In the genomic region with DNA sequence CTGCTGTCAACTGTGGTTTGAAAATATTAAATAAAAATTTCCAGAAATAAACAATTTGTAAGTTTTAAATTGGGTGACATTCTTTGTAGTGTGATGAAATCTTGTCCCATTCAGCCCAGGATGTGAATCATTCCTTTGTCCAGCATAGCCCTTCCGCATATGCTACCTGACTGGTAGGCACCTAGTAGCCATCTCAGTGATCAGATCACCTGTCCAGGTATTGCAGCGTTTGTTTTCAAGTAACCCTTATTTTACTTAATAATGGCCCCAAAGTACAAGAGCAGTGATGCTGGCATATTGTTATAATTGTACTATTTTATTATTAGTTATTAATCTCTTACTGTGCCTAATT, we compare ENCODE assay signal across 13 cellular contexts.
DNase-seq lines count a peak whose midpoint lies in the region; ATAC-seq and TF ChIP-seq lines count a peak whose summit lies in the region.
"Had no signal": no experiment of that assay in that cellular context is flagged by ENCODE, and none has a peak within 500 bp of the region (broad histone marks: within the 10 kb centered on the region; RNA-seq: fewer than 3 reads in every experiment).

No MANE protein-coding gene starts in this region.

- CTCF ChIA-PET in activated CD8-positive, alpha-beta memory T cell treated with anti-CD3 and anti-CD28 coated beads, Interleukin-2, amount 10 ng/mL, durations not matched to agents 7 days and 5 days (lab: Charles Lee) = no interaction called here
- CTCF ChIA-PET in SK-N-SH (lab: Yijun Ruan, JAX) = no interaction called here

- ATAC-seq in activated CD8-positive, alpha-beta memory T cell treated with anti-CD3 and anti-CD28 coated beads, Interleukin-2, amount 10 ng/mL, durations not matched to agents 7 days and 5 days = peak; percentile 7
- ATAC-seq in GM21723 (IDR thresholded peaks at IDR 0.05; ENCODE audit: unreplicated experiment) = peak; percentile 1
- ATAC-seq in naive B cell (ENCODE audit: low read depth in 2 of 2) = no peak

- H3K27ac Mint-ChIP-seq in activated CD8-positive, alpha-beta memory T cell treated with anti-CD3 and anti-CD28 coated beads, Interleukin-2, amount 10 ng/mL, durations not matched to agents 7 days and 5 days = peak overlapping the region; percentile 91
- peak overlapping the region in 2 of 6 donors; percentile 21 to 74 for H3K27ac Mint-ChIP-seq in naive B cell

- H3K9me3 ChIP-seq in SK-N-SH = no peaks in the 10 kb centered on the region
- H3K9me3 ChIP-seq: left ventricle myocardium inferior had no signal

- H2AFZ ChIP-seq in SK-N-SH (ENCODE audit: low read depth) = peak overlapping the region; percentile 65

- no peaks in the 10 kb centered on the region for H3K27me3 Mint-ChIP-seq in activated CD8-positive, alpha-beta memory T cell treated with anti-CD3 and anti-CD28 coated beads, Interleukin-2, amount 10 ng/mL, durations not matched to agents 7 days and 5 days
- H3K27me3 Mint-ChIP-seq in naive B cell = no peaks in the 10 kb centered on the region

- TF ChIP-seq RAD21 in SK-N-SH (IDR thresholded peaks at IDR 0.05; ENCODE audit: low read length) = no peak

- no peaks in the 10 kb centered on the region for H3K9me3 Mint-ChIP-seq in activated CD8-positive, alpha-beta memory T cell treated with anti-CD3 and anti-CD28 coated beads, Interleukin-2, amount 10 ng/mL, durations not matched to agents 7 days and 5 days (ENCODE audit: low read depth)
- peaks cover 0 to 3% (median 0%) of the 10 kb centered on the region in 7 donors for H3K9me3 Mint-ChIP-seq in naive B cell

- 50% methylated on average over 2 of the region's 2 CpGs for WGBS in SK-N-SH (ENCODE audit: low lambda C conversion rate)

- peak overlapping the region; percentile 41 for H3K4me3 Mint-ChIP-seq in activated CD8-positive, alpha-beta memory T cell treated with anti-CD3 and anti-CD28 coated beads, Interleukin-2, amount 10 ng/mL, durations not matched to agents 7 days and 5 days
- peak overlapping the region in 6 of 8 donors; percentile 13 to 76 (median 42) for H3K4me3 Mint-ChIP-seq in naive B cell

- POLR2A ChIA-PET in SK-N-SH (lab: Yijun Ruan, JAX) = no interaction called here

- no peak overlapping the region; the same call in 1 of the 2 replicates for H3K4me2 ChIP-seq in SK-N-SH

- H4K20me1 ChIP-seq in SK-N-SH (ENCODE audit: insufficient read depth) = no peaks in the 10 kb centered on the region

- no peak overlapping the region for H3K27ac ChIP-seq in SK-N-SH (ENCODE audit: low read depth in 2 of 2, low read length in 1 of 2)
- H3K27ac ChIP-seq: left ventricle myocardium inferior had no signal

- no peak for DNase-seq in activated CD8-positive, alpha-beta memory T cell treated with anti-CD3 and anti-CD28 coated beads, Interleukin-2, amount 10 ng/mL, durations not matched to agents 7 days and 5 days
- DNase-seq in activated CD8-positive, alpha-beta memory T cell treated with anti-CD3 and anti-CD28 coated beads for 24 hours = no peak
- no peak for DNase-seq in SK-N-SH
- no peak for DNase-seq in naive B cell
- DNase-seq in NAMALWA (ENCODE audit: low spot score) = no peak
- DNase-seq in NCI-H2171 (lab: John Stamatoyannopoulos, UW) = no peak
- no peak for DNase-seq in GM20000 (ENCODE audit: low spot score)
- DNase-seq: dermis blood vessel endothelial cell, GF-D8, glutamatergic neuron, left ventricle myocardium inferior, NCI-H1694 treated with DMSO at 0.1 percent for 48 hours had no signal

- no peak for TF ChIP-seq CTCF in SK-N-SH (IDR thresholded peaks at IDR 0.05)
- TF ChIP-seq CTCF in GM20000 (IDR thresholded peaks at IDR 0.05; ENCODE audit: extremely low read depth, missing control alignments) = no peak

- H3K9me2 ChIP-seq in SK-N-SH = no peaks in the 10 kb centered on the region

- H3K9ac ChIP-seq in SK-N-SH = no peak overlapping the region

- no peaks in the 10 kb centered on the region for H3K27me3 ChIP-seq in SK-N-SH (ENCODE audit: insufficient read depth)

- no peaks in the 10 kb centered on the region for H3F3A ChIP-seq in SK-N-SH (replicated peaks; ENCODE audit: insufficient read depth)

- peaks cover 20% of the 10 kb centered on the region for H3K36me3 Mint-ChIP-seq in activated CD8-positive, alpha-beta memory T cell treated with anti-CD3 and anti-CD28 coated beads, Interleukin-2, amount 10 ng/mL, durations not matched to agents 7 days and 5 days
- no peaks in the 10 kb centered on the region for H3K36me3 Mint-ChIP-seq in naive B cell

- H3K4me1 ChIP-seq in SK-N-SH (ENCODE audit: control insufficient read depth in 1 of 2, insufficient read depth in 2 of 2, low read depth in 1 of 2, low read length in 1 of 2) = peaks cover 0 to 2% of the 10 kb centered on the region in 2 experiments; a peak in 2 of 4 replicates
- H3K4me1 ChIP-seq: left ventricle myocardium inferior had no signal

- TF ChIP-seq EP300 in SK-N-SH (IDR thresholded peaks at IDR 0.05; ENCODE audit: borderline replicate concordance in 1 of 2, low read depth in 1 of 2, low read length in 1 of 2) = no peak

- H3K4me1 Mint-ChIP-seq in activated CD8-positive, alpha-beta memory T cell treated with anti-CD3 and anti-CD28 coated beads, Interleukin-2, amount 10 ng/mL, durations not matched to agents 7 days and 5 days = peaks cover 55% of the 10 kb centered on the region
- peaks cover 37 to 45% (median 40%) of the 10 kb centered on the region in 3 donors for H3K4me1 Mint-ChIP-seq in naive B cell

- H3K36me3 ChIP-seq in SK-N-SH (replicated peaks in 1 of 2; ENCODE audit: control insufficient read depth in 1 of 2, insufficient read depth in 2 of 2, low read length in 1 of 2) = no peaks in the 10 kb centered on the region
- H3K36me3 ChIP-seq: left ventricle myocardium inferior had no signal

- H3K79me2 ChIP-seq in SK-N-SH (ENCODE audit: insufficient read depth) = no peaks in the 10 kb centered on the region

- no peak overlapping the region for H3K4me3 ChIP-seq in SK-N-SH (ENCODE audit: low read depth in 2 of 2, low read length in 1 of 2)
- H3K4me3 ChIP-seq: left ventricle myocardium inferior had no signal

TF ChIP-seq in SK-N-SH, 30 proteins besides CTCF, POLR2A, EP300 and RAD21 (continues in another document):
- no peak for TF ChIP-seq TCF12 (IDR thresholded peaks at IDR 0.05)
- TF ChIP-seq JUND (IDR thresholded peaks at IDR 0.05) = no peak
- TF ChIP-seq, protein P1, sequence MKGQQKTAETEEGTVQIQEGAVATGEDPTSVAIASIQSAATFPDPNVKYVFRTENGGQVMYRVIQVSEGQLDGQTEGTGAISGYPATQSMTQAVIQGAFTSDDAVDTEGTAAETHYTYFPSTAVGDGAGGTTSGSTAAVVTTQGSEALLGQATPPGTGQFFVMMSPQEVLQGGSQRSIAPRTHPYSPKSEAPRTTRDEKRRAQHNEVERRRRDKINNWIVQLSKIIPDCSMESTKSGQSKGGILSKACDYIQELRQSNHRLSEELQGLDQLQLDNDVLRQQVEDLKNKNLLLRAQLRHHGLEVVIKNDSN (IDR thresholded peaks at IDR 0.05; ENCODE audit: borderline replicate concordance, low read depth) = no peak
- no peak for TF ChIP-seq TAF1 (IDR thresholded peaks at IDR 0.05; ENCODE audit: borderline replicate concordance, low read depth, low read length)
- no peak for TF ChIP-seq RXRA (IDR thresholded peaks at IDR 0.05; ENCODE audit: borderline replicate concordance, low read depth)
- TF ChIP-seq SMC3 (IDR thresholded peaks at IDR 0.05; ENCODE audit: low read depth, low read length) = no peak
- TF ChIP-seq, protein P2, sequence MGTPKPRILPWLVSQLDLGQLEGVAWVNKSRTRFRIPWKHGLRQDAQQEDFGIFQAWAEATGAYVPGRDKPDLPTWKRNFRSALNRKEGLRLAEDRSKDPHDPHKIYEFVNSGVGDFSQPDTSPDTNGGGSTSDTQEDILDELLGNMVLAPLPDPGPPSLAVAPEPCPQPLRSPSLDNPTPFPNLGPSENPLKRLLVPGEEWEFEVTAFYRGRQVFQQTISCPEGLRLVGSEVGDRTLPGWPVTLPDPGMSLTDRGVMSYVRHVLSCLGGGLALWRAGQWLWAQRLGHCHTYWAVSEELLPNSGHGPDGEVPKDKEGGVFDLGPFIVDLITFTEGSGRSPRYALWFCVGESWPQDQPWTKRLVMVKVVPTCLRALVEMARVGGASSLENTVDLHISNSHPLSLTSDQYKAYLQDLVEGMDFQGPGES (IDR thresholded peaks at IDR 0.05; ENCODE audit: low read depth, low read length) = no peak
- no peak for TF ChIP-seq NRF1 (IDR thresholded peaks at IDR 0.05; ENCODE audit: low read depth, low read length)
- TF ChIP-seq MEF2A (IDR thresholded peaks at IDR 0.05; ENCODE audit: borderline replicate concordance, low read depth) = no peak
- TF ChIP-seq FOXJ3 (CRISPR knock-in tag; IDR thresholded peaks at IDR 0.05) = no peak
- TF ChIP-seq, protein P3, sequence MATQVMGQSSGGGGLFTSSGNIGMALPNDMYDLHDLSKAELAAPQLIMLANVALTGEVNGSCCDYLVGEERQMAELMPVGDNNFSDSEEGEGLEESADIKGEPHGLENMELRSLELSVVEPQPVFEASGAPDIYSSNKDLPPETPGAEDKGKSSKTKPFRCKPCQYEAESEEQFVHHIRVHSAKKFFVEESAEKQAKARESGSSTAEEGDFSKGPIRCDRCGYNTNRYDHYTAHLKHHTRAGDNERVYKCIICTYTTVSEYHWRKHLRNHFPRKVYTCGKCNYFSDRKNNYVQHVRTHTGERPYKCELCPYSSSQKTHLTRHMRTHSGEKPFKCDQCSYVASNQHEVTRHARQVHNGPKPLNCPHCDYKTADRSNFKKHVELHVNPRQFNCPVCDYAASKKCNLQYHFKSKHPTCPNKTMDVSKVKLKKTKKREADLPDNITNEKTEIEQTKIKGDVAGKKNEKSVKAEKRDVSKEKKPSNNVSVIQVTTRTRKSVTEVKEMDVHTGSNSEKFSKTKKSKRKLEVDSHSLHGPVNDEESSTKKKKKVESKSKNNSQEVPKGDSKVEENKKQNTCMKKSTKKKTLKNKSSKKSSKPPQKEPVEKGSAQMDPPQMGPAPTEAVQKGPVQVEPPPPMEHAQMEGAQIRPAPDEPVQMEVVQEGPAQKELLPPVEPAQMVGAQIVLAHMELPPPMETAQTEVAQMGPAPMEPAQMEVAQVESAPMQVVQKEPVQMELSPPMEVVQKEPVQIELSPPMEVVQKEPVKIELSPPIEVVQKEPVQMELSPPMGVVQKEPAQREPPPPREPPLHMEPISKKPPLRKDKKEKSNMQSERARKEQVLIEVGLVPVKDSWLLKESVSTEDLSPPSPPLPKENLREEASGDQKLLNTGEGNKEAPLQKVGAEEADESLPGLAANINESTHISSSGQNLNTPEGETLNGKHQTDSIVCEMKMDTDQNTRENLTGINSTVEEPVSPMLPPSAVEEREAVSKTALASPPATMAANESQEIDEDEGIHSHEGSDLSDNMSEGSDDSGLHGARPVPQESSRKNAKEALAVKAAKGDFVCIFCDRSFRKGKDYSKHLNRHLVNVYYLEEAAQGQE (IDR thresholded peaks at IDR 0.05; ENCODE audit: low read depth, low read length) = no peak
- TF ChIP-seq EZH2phosphoT487 (IDR thresholded peaks at IDR 0.05; ENCODE audit: borderline replicate concordance, low read depth) = no peak
- TF ChIP-seq NFIC (IDR thresholded peaks at IDR 0.05; ENCODE audit: borderline replicate concordance) = no peak
- TF ChIP-seq SIN3A (IDR thresholded peaks at IDR 0.05; ENCODE audit: borderline replicate concordance, low read depth, low read length) = no peak
- no peak for TF ChIP-seq ELF1 (IDR thresholded peaks at IDR 0.05)

Comparison
In these comparisons a context has a peak if more than half of its experiments do, and no peak if none do; other contexts are left out.
1. ATAC-seq: peak in activated CD8-positive, alpha-beta memory T cell treated with anti-CD3 and anti-CD28 coated beads, Interleukin-2, amount 10 ng/mL, durations not matched to agents 7 days and 5 days (single experiment) and GM21723 (single experiment); none in naive B cell (0 of 2).